ENCODE assay signal across 38 cellular contexts in the genomic region with DNA sequence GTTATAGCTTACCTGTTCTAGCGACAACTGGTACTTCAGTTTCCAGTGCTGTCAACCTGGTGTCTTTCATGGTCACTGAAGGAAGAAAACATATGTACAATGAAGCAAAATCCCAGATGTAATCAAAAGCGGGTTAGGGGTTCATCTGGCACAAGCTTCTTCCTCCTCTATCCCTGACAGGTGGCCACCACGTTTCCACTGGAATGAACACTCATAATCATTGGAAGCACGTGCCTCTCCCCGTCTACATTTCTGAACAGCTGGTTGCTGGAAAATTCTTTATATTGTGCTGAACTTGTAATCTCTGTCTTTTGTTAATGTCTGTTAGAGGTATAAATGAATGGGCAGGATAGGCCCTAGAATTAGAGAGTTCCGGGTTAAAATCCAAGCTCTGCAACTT. TPM values are rescaled to one million over a fixed set of nuclear protein-coding genes. Genes with fewer than 3 reads are reported as not detected.
"Had no signal": no experiment of that assay in that cellular context is flagged by ENCODE, and none has a peak within 500 bp of the region (broad histone marks: within the 10 kb centered on the region; RNA-seq: fewer than 3 reads in every experiment).

No MANE protein-coding gene starts in this region.

- DNase-seq: activated CD4-positive, alpha-beta T cell treated with anti-CD3 and anti-CD28 coated beads, Interleukin-2, amount 10 ng/mL, durations not matched to agents 24 days and 14 days; activated CD4-positive, alpha-beta T cell treated with anti-CD3 and anti-CD28 coated beads, Interleukin-2, amount 50 U/mL, for 4 hours; activated CD8-positive, alpha-beta T cell treated with anti-CD3 and anti-CD28 coated beads for 36 hours; activated effector memory CD4-positive, alpha-beta T cell treated with anti-CD3 and anti-CD28 coated beads, Interleukin-2, amount 50 U/mL, for 16 hours; activated naive CD4-positive, alpha-beta T cell; activated naive CD4-positive, alpha-beta T cell treated with anti-CD3 and anti-CD28 coated beads, Interleukin-2, amount 50 U/mL, for 16 hours; activated naive CD8-positive, alpha-beta T cell treated with anti-CD3 and anti-CD28 coated beads for 36 hours; activated T-cell treated with anti-CD3 and anti-CD28 coated beads, Interleukin-2, amount 50 U/mL, for 1 hour; activated T-cell treated with anti-CD3 and anti-CD28 coated beads, Interleukin-2, amount 50 U/mL, for 72 hours; amygdala; colonic mucosa; Karpas-422; KBM-7; MG63; NCI-H1048; NCI-H1105 treated with DMSO at 0.1 percent for 48 hours; NCI-H1436; NCI-H187; NCI-H2029 treated with DMSO at 0.1 percent for 48 hours; NCI-H2107; NCI-H345; NCI-H526 treated with DMSO at 0.1 percent for 48 hours; NK-92 treated with Interleukin-12 subunit alpha and Interleukin-12 subunit beta, amount 100 ng/mL, for 24 hours; PC-3; Peyer's patch; SIG-M5; SW 1271; T-helper 1 cell; T-helper 2 cell; T-helper 9 cell had no signal

- H3K27ac ChIP-seq: ascending aorta, cardiac muscle cell, colonic mucosa, Peyer's patch, RWPE1 had no signal

- H3K4me3 ChIP-seq: ascending aorta, cardiac muscle cell, colonic mucosa, MG63, Peyer's patch had no signal

- H3K36me3 ChIP-seq: cardiac muscle cell, colonic mucosa had no signal

- H3K9me3 ChIP-seq: ascending aorta, colonic mucosa, Peyer's patch had no signal

- ATAC-seq: activated CD8-positive, alpha-beta T cell treated with anti-CD3 and anti-CD28 coated beads for 36 hours; activated T-cell treated with anti-CD3 and anti-CD28 coated beads, Interleukin-2, amount 50 U/mL, for 72 hours; activated T-helper 17 cell treated with anti-CD3 and anti-CD28 coated beads, Interleukin-2, amount 50 U/mL, for 72 hours; PC-3; Right ventricle myocardium inferior had no signal

- H3K4me1 ChIP-seq: ascending aorta, colonic mucosa, Peyer's patch had no signal

- H3K27me3 ChIP-seq: ascending aorta, cardiac muscle cell, colonic mucosa, MG63, Peyer's patch had no signal

RNA-seq across cellular contexts. Expression of gene GFI1B, which starts 43.5 kb away (rescaled TPM):
- total RNA-seq: activated CD4-positive, alpha-beta T cell treated with anti-CD3 and anti-CD28 coated beads, Interleukin-2, amount 10 ng/mL, durations not matched to agents 24 days and 14 days; activated CD8-positive, alpha-beta memory T cell treated with anti-CD3 and anti-CD28 coated beads for 36 hours; activated CD8-positive, alpha-beta T cell treated with anti-CD3 and anti-CD28 coated beads for 36 hours; activated naive CD8-positive, alpha-beta T cell treated with anti-CD3 and anti-CD28 coated beads for 36 hours; activated T-helper 17 cell treated with anti-CD3 and anti-CD28 coated beads, Interleukin-2, amount 50 U/mL, for 72 hours; ascending aorta; chondrocyte; NCI-H460; PC-3 had no signal
- polyA plus RNA-seq: cardiac muscle cell had no signal

RNA-seq across cellular contexts. Expression of gene AK8, which starts 56.9 kb away (rescaled TPM):
- total RNA-seq: activated CD4-positive, alpha-beta T cell treated with anti-CD3 and anti-CD28 coated beads, Interleukin-2, amount 10 ng/mL, durations not matched to agents 24 days and 14 days; activated CD8-positive, alpha-beta T cell treated with anti-CD3 and anti-CD28 coated beads for 36 hours; ascending aorta; Peyer's patch; Right ventricle myocardium inferior had no signal
